12 cellular contexts compared by ENCODE assay signal in the genomic region with DNA sequence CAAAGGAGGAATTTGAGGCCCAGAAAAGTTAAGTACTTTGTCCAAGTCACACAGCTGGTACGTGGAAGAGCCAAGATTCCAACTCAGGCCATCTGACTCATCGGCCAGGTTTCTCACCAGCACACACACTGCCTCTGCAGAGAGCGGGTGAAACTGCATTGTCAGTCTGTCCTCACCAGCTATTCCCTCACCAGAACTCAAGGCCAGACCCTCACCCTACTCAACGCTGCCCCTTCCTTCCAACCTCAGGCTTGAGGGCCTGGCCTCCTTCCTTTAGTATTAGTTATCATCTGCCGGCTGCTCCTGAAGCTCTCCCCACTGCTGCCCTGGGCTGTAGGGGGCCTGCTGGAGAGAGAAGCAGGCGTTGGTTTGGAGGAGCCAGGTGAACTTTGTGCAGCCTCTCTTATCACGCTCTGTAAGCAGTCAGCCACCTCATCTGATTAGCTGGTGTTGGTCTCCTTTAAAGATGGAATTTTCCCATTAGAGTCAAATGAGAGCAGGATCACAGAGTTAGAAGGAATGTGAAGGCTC. TPM values are rescaled to one million over a fixed set of nuclear protein-coding genes. Genes with fewer than 3 reads are reported as not detected.
DNase-seq lines count a peak whose midpoint lies in the region; ATAC-seq and TF ChIP-seq lines count a peak whose summit lies in the region.
"Had no signal": no experiment of that assay in that cellular context is flagged by ENCODE, and none has a peak within 500 bp of the region (broad histone marks: within the 10 kb centered on the region; RNA-seq: fewer than 3 reads in every experiment).

No MANE protein-coding gene starts in this region.

- intact Hi-C loops in posterior vena cava (cut with DNase I): loop anchor here (5.0 kb wide), 3 partner anchors 139 to 1414 kb away; no protein-coding TSS in a partner anchor

- H3K27me3 ChIP-seq in GM23338 (ENCODE audit: insufficient read depth) (no peaks in the 10 kb centered on the region), RWPE2 (ENCODE audit: insufficient read depth, poor library complexity, severe bottlenecking) (no peaks in the 10 kb centered on the region), fibroblast of lung (ENCODE audit: control insufficient read depth, insufficient read depth, low read length) (peaks cover 7% of the 10 kb centered on the region)

- H3K79me2 ChIP-seq in GM23338 (replicated peaks; ENCODE audit: insufficient read depth) (no peaks in the 10 kb centered on the region), fibroblast of lung (ENCODE audit: control insufficient read depth, insufficient read depth, low read length) (no peaks in the 10 kb centered on the region)

- no peaks in the 10 kb centered on the region for H3K9me3 ChIP-seq in RWPE2 (ENCODE audit: severe bottlenecking)
- no peaks in the 10 kb centered on the region for H3K9me3 ChIP-seq in fibroblast of lung (ENCODE audit: control insufficient read depth, insufficient read depth, low read depth, low read length)

- TF ChIP-seq CTCF in GM23338 (conservative IDR thresholded peaks at IDR 0.05; ENCODE audit: low read depth in 2 of 2) (no peak), RWPE2 (IDR thresholded peaks at IDR 0.05; ENCODE audit: poor library complexity, severe bottlenecking) (no peak), fibroblast of lung (conservative IDR thresholded peaks at IDR 0.05 in 1 of 2, IDR thresholded peaks at IDR 0.05 in 1 of 2; ENCODE audit: low read depth in 1 of 2, low read length in 2 of 2) (no peak)

- peaks cover 15% of the 10 kb centered on the region; the same call in 2 of the 3 replicates for H3K4me1 Mint-ChIP-seq in GM23338
- no peaks in the 10 kb centered on the region for H3K4me1 Mint-ChIP-seq in stimulated activated naive CD8-positive, alpha-beta T cell treated with anti-CD3 and anti-CD28 coated beads, Interleukin-15, amount 100 ng/mL, for 72 hours

- H3K9me3 Mint-ChIP-seq in GM23338: no peaks in the 10 kb centered on the region
- H3K9me3 Mint-ChIP-seq in stimulated activated naive CD8-positive, alpha-beta T cell treated with anti-CD3 and anti-CD28 coated beads, Interleukin-15, amount 100 ng/mL, for 72 hours: no peaks in the 10 kb centered on the region
- H3K9me3 Mint-ChIP-seq: T-helper 1 cell treated with Interleukin-12 subunit alpha and Interleukin-12 subunit beta and Interleukin-4 antibody, amounts not matched to agents 30 μg/mL and 1 μg/mL, for 36 hours had no signal

- no peaks in the 10 kb centered on the region for H3K36me3 Mint-ChIP-seq in GM23338 (ENCODE audit: low read depth)

- H3K4me1 ChIP-seq in GM23338 (ENCODE audit: insufficient read depth) (peaks cover 8% of the 10 kb centered on the region; the same call in 1 of the 2 replicates), RWPE2 (ENCODE audit: insufficient read depth, poor library complexity, severe bottlenecking) (no peaks in the 10 kb centered on the region), fibroblast of lung (ENCODE audit: control insufficient read depth, extremely low read depth, insufficient read depth, low read length) (peaks cover 2% of the 10 kb centered on the region)

- H3K4me3 ChIP-seq in GM23338 (no peak overlapping the region), RWPE2 (ENCODE audit: severe bottlenecking) (no peak overlapping the region), fibroblast of lung (replicated peaks in 1 of 4; ENCODE audit: control extremely low read depth in 1 of 4, insufficient read depth in 1 of 4, low read depth in 3 of 4, low read length in 4 of 4) (no peak overlapping the region)
- H3K4me3 ChIP-seq: skin epidermis had no signal

- H3K27ac Mint-ChIP-seq in GM23338: no peak overlapping the region
- H3K27ac Mint-ChIP-seq in stimulated activated naive CD8-positive, alpha-beta T cell treated with anti-CD3 and anti-CD28 coated beads, Interleukin-15, amount 100 ng/mL, for 72 hours: no peak overlapping the region
- H3K27ac Mint-ChIP-seq: T-helper 1 cell treated with Interleukin-12 subunit alpha and Interleukin-12 subunit beta and Interleukin-4 antibody, amounts not matched to agents 30 μg/mL and 1 μg/mL, for 36 hours had no signal

- H3K27ac ChIP-seq in GM23338 (ENCODE audit: low read depth) (no peak overlapping the region), RWPE2 (ENCODE audit: poor library complexity, severe bottlenecking) (no peak overlapping the region), fibroblast of lung (ENCODE audit: insufficient read depth, low read length) (no peak overlapping the region)
- H3K27ac ChIP-seq: skin epidermis had no signal

- 0 out of 2 replicates have a peak, but pooled peaks cover 2% of the 10 kb centered on the region for H3K9me2 ChIP-seq in GM23338 (ENCODE audit: insufficient read depth)

- no peak for DNase-seq in GM23338 (ENCODE audit: low spot score)
- no peak for DNase-seq in RWPE2 (ENCODE audit: low spot score)
- peak; percentile 43 to 82 for DNase-seq in fibroblast of lung (ENCODE audit: low read depth in 2 of 2)
- DNase-seq in posterior vena cava (ENCODE audit: low spot score): peak; percentile 10
- DNase-seq in NCI-H1105 (lab: John Stamatoyannopoulos, UW): no peak
- no peak for DNase-seq in NCI-H526 (lab: John Stamatoyannopoulos, UW)
- DNase-seq in stimulated activated naive CD8-positive, alpha-beta T cell treated with anti-CD3 and anti-CD28 coated beads, Interleukin-15, amount 100 ng/mL, for 72 hours: no peak
- DNase-seq in activated CD8-positive, alpha-beta memory T cell treated with anti-CD3 and anti-CD28 coated beads, Interleukin-2, amount 50 U/mL, for 4 hours: no peak
- DNase-seq: anterior cingulate cortex, NCI-H524 had no signal

- no peaks in the 10 kb centered on the region for H3K36me3 ChIP-seq in GM23338 (ENCODE audit: insufficient read depth)
- no peaks in the 10 kb centered on the region for H3K36me3 ChIP-seq in RWPE2 (ENCODE audit: low read depth)
- H3K36me3 ChIP-seq in fibroblast of lung (ENCODE audit: control insufficient read depth, insufficient read depth, low read length): no peaks in the 10 kb centered on the region

- no peaks in the 10 kb centered on the region for H3F3A ChIP-seq in GM23338 (replicated peaks; ENCODE audit: low read depth)

- H2AFZ ChIP-seq in GM23338 (peak overlapping the region; percentile 81), fibroblast of lung (ENCODE audit: low read length) (no peak overlapping the region)

- no peaks in the 10 kb centered on the region for H4K20me1 ChIP-seq in GM23338 (replicated peaks; ENCODE audit: insufficient read depth)
- no peaks in the 10 kb centered on the region for H4K20me1 ChIP-seq in fibroblast of lung (ENCODE audit: control insufficient read depth, extremely low read depth, insufficient read depth, low read length)

- ATAC-seq in GM23338 (peak; percentile 25), RWPE2 (ENCODE audit: low read depth) (peak; percentile 63)
- no peak for ATAC-seq in stimulated activated naive CD8-positive, alpha-beta T cell treated with anti-CD3 and anti-CD28 coated beads, Interleukin-15, amount 100 ng/mL, for 72 hours

- no peak overlapping the region for H3K9ac ChIP-seq in fibroblast of lung (ENCODE audit: insufficient read depth, low read length)

- H3K27me3 Mint-ChIP-seq in GM23338 (ENCODE audit: insufficient read depth, low read depth, poor library complexity): peaks cover 4% of the 10 kb centered on the region
- peaks cover 40% of the 10 kb centered on the region for H3K27me3 Mint-ChIP-seq in stimulated activated naive CD8-positive, alpha-beta T cell treated with anti-CD3 and anti-CD28 coated beads, Interleukin-15, amount 100 ng/mL, for 72 hours

- no peak overlapping the region for H3K4me3 Mint-ChIP-seq in GM23338
- H3K4me3 Mint-ChIP-seq in stimulated activated naive CD8-positive, alpha-beta T cell treated with anti-CD3 and anti-CD28 coated beads, Interleukin-15, amount 100 ng/mL, for 72 hours: no peak overlapping the region
- H3K4me3 Mint-ChIP-seq: T-helper 1 cell treated with Interleukin-12 subunit alpha and Interleukin-12 subunit beta and Interleukin-4 antibody, amounts not matched to agents 30 μg/mL and 1 μg/mL, for 36 hours had no signal

- H3K4me2 ChIP-seq in GM23338 (no peak overlapping the region), fibroblast of lung (ENCODE audit: extremely low read depth, insufficient read depth, low read length) (no peak overlapping the region)

TF ChIP-seq in GM23338, 12 proteins besides CTCF, POLR2A, EP300 and RAD21 (continues in another document):
- no peak for TF ChIP-seq ZNF331 (CRISPR knock-in tag; IDR thresholded peaks at IDR 0.05; ENCODE audit: low read depth)

RNA-seq across cellular contexts. Expression of gene PLEK2, which starts 16.6 kb away (rescaled TPM):
- 1.0 TPM in 1 of 2 replicates, not detected in the other for total RNA-seq in GM23338 (2014; rRNA removed; shearing (Covaris generic))
- polyA plus RNA-seq in GM23338 (2016; fragmentation: Nextera tagmentation; extraction: Ambion mirVana) (0.61 and 2.2 TPM in 2 replicates), fibroblast of lung (1.1 and 3.5 TPM in 2 replicates)
- total RNA-seq in fibroblast of lung (0.17 and 0.51 TPM in 2 replicates), posterior vena cava (1 to 10 TPM; 1.2 to 2.0 TPM)
- 1.2 and 4.2 TPM in 2 replicates for polyA plus RNA-seq in fibroblast of lung (2012)
- polyA minus RNA-seq in fibroblast of lung (ENCODE audit: low replicate concordance): 2.4 TPM in 1 of 2 replicates, not detected in the other

RNA-seq across cellular contexts. Expression of gene TMEM229B, which starts 60.0 kb away (rescaled TPM):
- total RNA-seq in GM23338 (2014; rRNA removed; shearing (Covaris generic)): 1.6 and 2.4 TPM in 2 replicates
- polyA plus RNA-seq in GM23338 (2016; fragmentation: Nextera tagmentation; extraction: Ambion mirVana) (0.42 TPM in 1 of 2 replicates, not detected in the other), fibroblast of lung (0.26 and 0.68 TPM in 2 replicates)
- total RNA-seq in fibroblast of lung (0.77 and 0.99 TPM in 2 replicates), posterior vena cava (1 to 10 TPM; 1.7 to 4.4 TPM)
- polyA plus RNA-seq in fibroblast of lung (2012): 0.31 and 0.41 TPM in 2 replicates
- polyA minus RNA-seq in fibroblast of lung (ENCODE audit: low replicate concordance): 0.67 and 19.7 TPM in 2 replicates

Comparison
In these comparisons a context has a peak if more than half of its experiments do, and no peak if none do; other contexts are left out.
1. DNase-seq: peak in fibroblast of lung (2 of 2) and posterior vena cava (single experiment); none in GM23338 (single experiment), RWPE2 (single experiment), NCI-H1105 (single experiment), NCI-H526 (0 of 2), stimulated activated naive CD8-positive, alpha-beta T cell treated with anti-CD3 and anti-CD28 coated beads, Interleukin-15, amount 100 ng/mL, for 72 hours (0 of 2) and activated CD8-positive, alpha-beta memory T cell treated with anti-CD3 and anti-CD28 coated beads, Interleukin-2, amount 50 U/mL, for 4 hours (single experiment).